In the genomic region with DNA sequence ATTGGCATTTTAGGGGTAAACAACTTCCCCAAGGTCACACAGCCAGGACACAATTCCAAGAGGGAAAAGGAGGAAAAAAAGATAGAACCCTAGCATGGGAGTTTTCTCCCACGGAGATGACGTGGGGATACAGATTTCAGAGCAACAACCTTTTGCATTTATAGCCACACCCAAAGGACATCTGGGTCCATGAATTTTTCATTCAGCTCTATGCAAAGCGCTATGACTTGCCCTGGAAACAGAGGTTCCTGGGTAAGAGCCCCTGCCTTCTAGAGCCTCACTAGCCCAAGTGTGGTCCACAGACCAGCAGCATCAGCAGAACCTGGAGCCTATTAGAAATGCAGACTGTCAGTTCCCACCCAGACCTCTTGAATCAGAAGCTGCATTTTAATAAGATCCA, we compare ENCODE assay signal across 16 cellular contexts. TPM values are rescaled to one million over a fixed set of nuclear protein-coding genes. Genes with fewer than 3 reads are reported as not detected.
DNase-seq lines count a peak whose midpoint lies in the region; ATAC-seq and TF ChIP-seq lines count a peak whose summit lies in the region.
"Had no signal": no experiment of that assay in that cellular context is flagged by ENCODE, and none has a peak within 500 bp of the region (broad histone marks: within the 10 kb centered on the region; RNA-seq: fewer than 3 reads in every experiment).

No MANE protein-coding gene starts in this region.

- peak overlapping the region; percentile 99 to 100 for H3K27ac Mint-ChIP-seq in natural killer cell treated with Interleukin-12 subunit alpha and Interleukin-12 subunit beta and Interleukin-15 and Interleukin-18, amount 100 ng/mL, for 72 hours
- H3K27ac Mint-ChIP-seq in natural killer cell, result no peak overlapping the region
- H3K27ac Mint-ChIP-seq in dendritic cell treated with granulocyte-macrophage colony-stimulating factor and Interleukin-4, amounts not matched to agents 40 ng/mL and 50 ng/mL, for 4 days, result peak overlapping the region; percentile 81

- H4K20me1 ChIP-seq in OCI-LY7 (ENCODE audit: insufficient read depth, low read length), result no peaks in the 10 kb centered on the region

- no peaks in the 10 kb centered on the region for H3K27me3 ChIP-seq in thymus (ENCODE audit: control insufficient read depth, insufficient read depth)
- H3K27me3 ChIP-seq: hepatocyte had no signal

- intact Hi-C loops in natural killer cell (cut with micrococcal nuclease), result no loop called here
- intact Hi-C loops in OCI-LY7 (cut with micrococcal nuclease; ENCODE audit: unreplicated experiment), result loop anchor here (10.0 kb wide), 1 partner anchor 1612 kb away; the partner anchor contains the start of gene RNF145
- intact Hi-C loops in dendritic cell treated with granulocyte-macrophage colony-stimulating factor and Interleukin-4, amounts not matched to agents 40 ng/mL and 50 ng/mL, for 4 days (cut with micrococcal nuclease), result no loop called here

- POLR2A ChIA-PET in OCI-LY7 (lab: Charles Lee), result interaction anchor here (0.6 to 8.5 kb wide), 20 partner anchors 16 to 1601 kb away, joined by 3 to 111 read pairs (median 5); partner anchors contain the start of gene ADAM19

- peak overlapping the region; percentile 19; the same call in 1 of the 2 replicates for H2AFZ ChIP-seq in OCI-LY7 (ENCODE audit: low read length)
- H2AFZ ChIP-seq: hepatocyte had no signal

- TF ChIP-seq CTCF in natural killer cell (IDR thresholded peaks at IDR 0.05) (no peak), OCI-LY7 (conservative IDR thresholded peaks at IDR 0.05; ENCODE audit: low read length) (no peak)

- no peak for DNase-seq in natural killer cell treated with Interleukin-12 subunit alpha and Interleukin-12 subunit beta and Interleukin-15 and Interleukin-18, amount 100 ng/mL, for 72 hours (ENCODE audit: low spot score)
- DNase-seq in natural killer cell, result no peak
- peak; percentile 67 for DNase-seq in OCI-LY7 (ENCODE audit: low spot score)
- no peak for DNase-seq in NCI-H1694 treated with DMSO at 0.1 percent for 48 hours (lab: John Stamatoyannopoulos, UW)
- no peak for DNase-seq in NCI-H446 (lab: John Stamatoyannopoulos, UW)
- DNase-seq in GF-D8 (lab: John Stamatoyannopoulos, UW), result no peak
- DNase-seq: activated CD8-positive, alpha-beta memory T cell treated with anti-CD3 and anti-CD28 coated beads, Interleukin-2, amount 50 U/mL, for 4 hours; central memory CD4-positive, alpha-beta T cell; effector memory CD8-positive, alpha-beta T cell; NCI-H1417 treated with DMSO at 0.1 percent for 48 hours; SK-N-SH; WERI-Rb-1 had no signal

- no peaks in the 10 kb centered on the region for H3K36me3 ChIP-seq in OCI-LY7 (ENCODE audit: insufficient read depth, low read length)
- H3K36me3 ChIP-seq in thymus (ENCODE audit: control insufficient read depth, insufficient read depth), result no peaks in the 10 kb centered on the region
- H3K36me3 ChIP-seq: WERI-Rb-1 had no signal

- ATAC-seq in natural killer cell treated with Interleukin-12 subunit alpha and Interleukin-12 subunit beta and Interleukin-15 and Interleukin-18, amount 100 ng/mL, for 72 hours, result no peak
- ATAC-seq in natural killer cell, result no peak
- ATAC-seq: effector memory CD8-positive, alpha-beta T cell had no signal

- H3K79me2 ChIP-seq in OCI-LY7 (ENCODE audit: insufficient read depth, low read depth, low read length), result no peaks in the 10 kb centered on the region
- H3K79me2 ChIP-seq: hepatocyte had no signal

- CTCF ChIA-PET in OCI-LY7 (lab: Charles Lee; ENCODE audit: unreplicated experiment), result interaction anchor here (1.3 to 2.1 kb wide), 2 partner anchors 10 to 16 kb away, joined by 3 to 6 read pairs; no protein-coding TSS in a partner anchor

- H3K27me3 Mint-ChIP-seq in natural killer cell treated with Interleukin-12 subunit alpha and Interleukin-12 subunit beta and Interleukin-15 and Interleukin-18, amount 100 ng/mL, for 72 hours, result peaks cover 0 to 5% of the 10 kb centered on the region in 2 donors
- H3K27me3 Mint-ChIP-seq in natural killer cell (ENCODE audit: low read depth in 2 of 2), result peaks cover 10 to 21% of the 10 kb centered on the region in 2 donors
- peaks cover 2% of the 10 kb centered on the region for H3K27me3 Mint-ChIP-seq in dendritic cell treated with granulocyte-macrophage colony-stimulating factor and Interleukin-4, amounts not matched to agents 40 ng/mL and 50 ng/mL, for 4 days
- H3K27me3 Mint-ChIP-seq: effector memory CD8-positive, alpha-beta T cell had no signal

- 96% methylated on average over 3 of the region's 3 CpGs for WGBS in thymus

- H3K4me1 ChIP-seq in OCI-LY7 (ENCODE audit: insufficient read depth, low read length, poor library complexity, severe bottlenecking) (peaks cover 63% of the 10 kb centered on the region), thymus (ENCODE audit: control insufficient read depth, insufficient read depth, low read length) (peaks cover 7% of the 10 kb centered on the region)

- no peaks in the 10 kb centered on the region for H3K9me2 ChIP-seq in OCI-LY7 (ENCODE audit: insufficient read depth, low read length)
- H3K9me2 ChIP-seq: SK-N-SH had no signal

- no peaks in the 10 kb centered on the region; the same call in 1 of the 2 replicates for H3K9me3 ChIP-seq in OCI-LY7 (ENCODE audit: low read length)
- no peaks in the 10 kb centered on the region for H3K9me3 ChIP-seq in thymus (ENCODE audit: control insufficient read depth)
- H3K9me3 ChIP-seq: SK-N-SH had no signal

- H3K27ac ChIP-seq in OCI-LY7 (ENCODE audit: low read depth, low read length, poor library complexity, severe bottlenecking) (peak overlapping the region; percentile 54), thymus (ENCODE audit: low read depth) (peak overlapping the region; percentile 18)
- H3K27ac ChIP-seq: hepatocyte, WERI-Rb-1 had no signal

- H3K4me1 Mint-ChIP-seq in natural killer cell treated with Interleukin-12 subunit alpha and Interleukin-12 subunit beta and Interleukin-15 and Interleukin-18, amount 100 ng/mL, for 72 hours (ENCODE audit: low read depth in 2 of 2), result peaks cover 55 to 64% of the 10 kb centered on the region in 2 donors
- H3K4me1 Mint-ChIP-seq in natural killer cell, result peaks cover 29 to 31% of the 10 kb centered on the region in 2 donors
- H3K4me1 Mint-ChIP-seq in dendritic cell treated with granulocyte-macrophage colony-stimulating factor and Interleukin-4, amounts not matched to agents 40 ng/mL and 50 ng/mL, for 4 days (ENCODE audit: low read depth), result peaks cover 61% of the 10 kb centered on the region

- H3K4me3 ChIP-seq in OCI-LY7 (ENCODE audit: low read depth, low read length, poor library complexity, severe bottlenecking), result peak overlapping the region; percentile 57
- no peak overlapping the region for H3K4me3 ChIP-seq in thymus (ENCODE audit: low read length)
- H3K4me3 ChIP-seq: hepatocyte had no signal

- no TSS peak for BruUV-seq in OCI-LY7 (replicated peaks; lab: Mats Ljungman, UMichigan)

- H3K4me3 Mint-ChIP-seq in natural killer cell treated with Interleukin-12 subunit alpha and Interleukin-12 subunit beta and Interleukin-15 and Interleukin-18, amount 100 ng/mL, for 72 hours, result peak overlapping the region; percentile 68
- H3K4me3 Mint-ChIP-seq in natural killer cell, result no peak overlapping the region
- no peak overlapping the region for H3K4me3 Mint-ChIP-seq in dendritic cell treated with granulocyte-macrophage colony-stimulating factor and Interleukin-4, amounts not matched to agents 40 ng/mL and 50 ng/mL, for 4 days
- H3K4me3 Mint-ChIP-seq: effector memory CD8-positive, alpha-beta T cell had no signal

- H3K36me3 Mint-ChIP-seq in natural killer cell treated with Interleukin-12 subunit alpha and Interleukin-12 subunit beta and Interleukin-15 and Interleukin-18, amount 100 ng/mL, for 72 hours, result peaks cover 8% of the 10 kb centered on the region
- H3K36me3 Mint-ChIP-seq in natural killer cell, result no peaks in the 10 kb centered on the region
- no peaks in the 10 kb centered on the region for H3K36me3 Mint-ChIP-seq in dendritic cell treated with granulocyte-macrophage colony-stimulating factor and Interleukin-4, amounts not matched to agents 40 ng/mL and 50 ng/mL, for 4 days (ENCODE audit: low read depth)

- H3K4me2 ChIP-seq in OCI-LY7 (ENCODE audit: low read length), result peak overlapping the region; percentile 91
- H3K4me2 ChIP-seq: hepatocyte, SK-N-SH had no signal

- H3K9me3 Mint-ChIP-seq in natural killer cell treated with Interleukin-12 subunit alpha and Interleukin-12 subunit beta and Interleukin-15 and Interleukin-18, amount 100 ng/mL, for 72 hours, result peaks cover 8% of the 10 kb centered on the region
- H3K9me3 Mint-ChIP-seq in natural killer cell, result no peaks in the 10 kb centered on the region
- H3K9me3 Mint-ChIP-seq in dendritic cell treated with granulocyte-macrophage colony-stimulating factor and Interleukin-4, amounts not matched to agents 40 ng/mL and 50 ng/mL, for 4 days, result no peaks in the 10 kb centered on the region
- H3K9me3 Mint-ChIP-seq: effector memory CD8-positive, alpha-beta T cell had no signal

RNA-seq across cellular contexts. Expression of gene ADAM19, which starts 17.5 kb away (rescaled TPM):
- 100 to 1,000 TPM; 358 to 384 TPM for total RNA-seq in natural killer cell treated with Interleukin-12 subunit alpha and Interleukin-12 subunit beta and Interleukin-15 and Interleukin-18, amount 100 ng/mL, for 72 hours
- total RNA-seq in natural killer cell (10 to 100 TPM in 1 of 3 donors, 1 to 10 TPM in 2; 1.2 to 28.0 (median 4.7) TPM), OCI-LY7 (2022) (78.3 and 103 TPM in 2 replicates)
- 19.0 and 24.2 TPM in 2 replicates for total RNA-seq in OCI-LY7 (2014; rRNA removed; shearing (Covaris generic))
- polyA plus RNA-seq in thymus, result 6.9 TPM

RNA-seq across cellular contexts. Expression of gene SOX30, which starts 59.2 kb away (rescaled TPM):
- not detected for total RNA-seq in natural killer cell treated with Interleukin-12 subunit alpha and Interleukin-12 subunit beta and Interleukin-15 and Interleukin-18, amount 100 ng/mL, for 72 hours
- total RNA-seq in natural killer cell (under 1 TPM in 1 of 3 donors, not detected in 2; 0.09 TPM), OCI-LY7 (2022) (0.13 and 0.29 TPM in 2 replicates)
- 0.16 TPM in 1 of 2 replicates, not detected in the other for total RNA-seq in OCI-LY7 (2014; rRNA removed; shearing (Covaris generic))
- polyA plus RNA-seq in thymus, result 0.16 TPM
- total RNA-seq: hepatocyte, pulmonary artery endothelial cell had no signal
- polyA plus RNA-seq: hepatocyte had no signal

Comparison
In these comparisons a context has a peak if more than half of its experiments do, and no peak if none do; other contexts are left out.
1. H3K27ac Mint-ChIP-seq: peak in natural killer cell treated with Interleukin-12 subunit alpha and Interleukin-12 subunit beta and Interleukin-15 and Interleukin-18, amount 100 ng/mL, for 72 hours (2 of 2) and dendritic cell treated with granulocyte-macrophage colony-stimulating factor and Interleukin-4, amounts not matched to agents 40 ng/mL and 50 ng/mL, for 4 days (single experiment); none in natural killer cell (0 of 2).